14 cellular contexts compared by ENCODE assay signal in the genomic region with DNA sequence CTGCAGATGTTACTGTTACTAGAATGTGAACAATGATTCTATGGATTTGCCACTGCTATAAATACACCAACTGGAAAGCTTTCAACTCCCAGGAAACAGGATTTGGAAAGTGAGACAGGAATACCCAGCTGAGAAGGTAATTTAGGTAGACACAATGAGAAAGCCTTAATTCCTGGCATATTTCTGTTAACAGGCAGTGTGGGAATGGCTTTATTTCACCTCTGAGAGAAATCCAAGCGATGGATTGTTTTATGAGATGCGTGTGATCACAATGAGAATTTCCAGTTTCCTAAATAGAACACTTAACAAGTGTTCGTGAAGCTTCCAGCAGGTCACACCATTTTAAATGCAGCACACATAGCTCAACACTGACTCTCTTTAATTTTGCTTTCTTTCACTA.
A peak's percentile ranks its signal among the peaks of the same experiment; 100 is the strongest.
DNase-seq lines count a peak whose midpoint lies in the region; ATAC-seq and TF ChIP-seq lines count a peak whose summit lies in the region.
"Had no signal": no experiment of that assay in that cellular context is flagged by ENCODE, and none has a peak within 500 bp of the region (broad histone marks: within the 10 kb centered on the region; RNA-seq: fewer than 3 reads in every experiment).

No MANE protein-coding gene starts in this region.

- H3K36me3 Mint-ChIP-seq in WTC11 (peaks cover 13% of the 10 kb centered on the region), natural killer cell (no peaks in the 10 kb centered on the region)

- H3K36me3 ChIP-seq in cardiac muscle cell = peaks cover 3% of the 10 kb centered on the region
- no peaks in the 10 kb centered on the region for H3K36me3 ChIP-seq in mucosa of descending colon (ENCODE audit: low read depth)
- H3K36me3 ChIP-seq: HAP-1 had no signal

- H3K27me3 Mint-ChIP-seq in WTC11 (ENCODE audit: low read depth) (no peaks in the 10 kb centered on the region), natural killer cell (ENCODE audit: low read depth in 2 of 2) (no peaks in the 10 kb centered on the region)

- H3K4me3 Mint-ChIP-seq in WTC11 (no peak overlapping the region), natural killer cell (no peak overlapping the region)

- TF ChIP-seq CTCF in cardiac muscle cell (IDR thresholded peaks at IDR 0.05; ENCODE audit: low read depth, low read length) (no peak), WTC11 (IDR thresholded peaks at IDR 0.05) (no peak), natural killer cell (IDR thresholded peaks at IDR 0.05) (no peak), mucosa of descending colon (IDR thresholded peaks at IDR 0.05) (no peak)

- POLR2A ChIA-PET in WTC11 (lab: Charles Lee) = interaction anchor here (0.6 kb wide), 1 partner anchor 925 kb away, joined by 3 read pairs; no protein-coding TSS in a partner anchor

- peak overlapping the region; percentile 56 for H3K27ac ChIP-seq in cardiac muscle cell
- H3K27ac ChIP-seq: BLaER1 had no signal

- H3K4me1 Mint-ChIP-seq in WTC11 (peaks cover 19% of the 10 kb centered on the region), natural killer cell (no peaks in the 10 kb centered on the region)

- CTCF ChIA-PET in WTC11 (lab: Charles Lee) = interaction anchor here (0.5 to 1.4 kb wide), 3 partner anchors 74 to 405 kb away, joined by 3 to 8 read pairs (median 5); no protein-coding TSS in a partner anchor

- DNase-seq in cardiac muscle cell (ENCODE audit: low read depth in 1 of 2, low spot score in 1 of 2) (no peak), left cardiac atrium (no peak), WTC11 (ENCODE audit: low spot score) (no peak), inferior parietal cortex (ENCODE audit: extremely low spot score) (peak; percentile 22), renal cortical epithelial cell (ENCODE audit: low read depth) (peak; percentile 16), natural killer cell (no peak), mucosa of descending colon (no peak)
- DNase-seq: 8988T, AML-193, DMS53, GOT3 had no signal

- no peaks in the 10 kb centered on the region for H3K27me3 ChIP-seq in cardiac muscle cell
- H3K27me3 ChIP-seq: BLaER1 had no signal

- intact Hi-C loops in left cardiac atrium (cut with DNase I) (no loop called here), natural killer cell (cut with micrococcal nuclease) (no loop called here), mucosa of descending colon (cut with DNase I, micrococcal nuclease) (no loop called here)

- H3K9me3 ChIP-seq in cardiac muscle cell (ENCODE audit: low read depth) = no peaks in the 10 kb centered on the region
- peaks cover 5% of the 10 kb centered on the region for H3K9me3 ChIP-seq in mucosa of descending colon

- H3K27ac Mint-ChIP-seq in WTC11 (no peak overlapping the region), natural killer cell (no peak overlapping the region)

- H3K4me3 ChIP-seq in cardiac muscle cell = no peak overlapping the region
- no peak overlapping the region for H3K4me3 ChIP-seq in mucosa of descending colon
- H3K4me3 ChIP-seq: BLaER1, HAP-1 had no signal

- ATAC-seq in left cardiac atrium (no peak), WTC11 (0 out of 2 replicates have a peak, but pooled peaks have one; percentile 26), natural killer cell (no peak), mucosa of descending colon (no peak), HG03097 (IDR thresholded peaks at IDR 0.05; ENCODE audit: low FRiP score, unreplicated experiment) (no peak)

- H3K9me3 Mint-ChIP-seq in WTC11 = peaks cover 16% of the 10 kb centered on the region
- peaks cover 4 to 5% of the 10 kb centered on the region in 2 donors for H3K9me3 Mint-ChIP-seq in natural killer cell

- H3K4me1 ChIP-seq in cardiac muscle cell (ENCODE audit: low read depth) (peaks cover 22% of the 10 kb centered on the region), mucosa of descending colon (ENCODE audit: low read depth) (no peaks in the 10 kb centered on the region)
- H3K4me1 ChIP-seq: BLaER1, HAP-1 had no signal

TF ChIP-seq in WTC11, 78 proteins besides CTCF, POLR2A, EP300 and RAD21 (continues in another document):
- TF ChIP-seq, protein P1, sequence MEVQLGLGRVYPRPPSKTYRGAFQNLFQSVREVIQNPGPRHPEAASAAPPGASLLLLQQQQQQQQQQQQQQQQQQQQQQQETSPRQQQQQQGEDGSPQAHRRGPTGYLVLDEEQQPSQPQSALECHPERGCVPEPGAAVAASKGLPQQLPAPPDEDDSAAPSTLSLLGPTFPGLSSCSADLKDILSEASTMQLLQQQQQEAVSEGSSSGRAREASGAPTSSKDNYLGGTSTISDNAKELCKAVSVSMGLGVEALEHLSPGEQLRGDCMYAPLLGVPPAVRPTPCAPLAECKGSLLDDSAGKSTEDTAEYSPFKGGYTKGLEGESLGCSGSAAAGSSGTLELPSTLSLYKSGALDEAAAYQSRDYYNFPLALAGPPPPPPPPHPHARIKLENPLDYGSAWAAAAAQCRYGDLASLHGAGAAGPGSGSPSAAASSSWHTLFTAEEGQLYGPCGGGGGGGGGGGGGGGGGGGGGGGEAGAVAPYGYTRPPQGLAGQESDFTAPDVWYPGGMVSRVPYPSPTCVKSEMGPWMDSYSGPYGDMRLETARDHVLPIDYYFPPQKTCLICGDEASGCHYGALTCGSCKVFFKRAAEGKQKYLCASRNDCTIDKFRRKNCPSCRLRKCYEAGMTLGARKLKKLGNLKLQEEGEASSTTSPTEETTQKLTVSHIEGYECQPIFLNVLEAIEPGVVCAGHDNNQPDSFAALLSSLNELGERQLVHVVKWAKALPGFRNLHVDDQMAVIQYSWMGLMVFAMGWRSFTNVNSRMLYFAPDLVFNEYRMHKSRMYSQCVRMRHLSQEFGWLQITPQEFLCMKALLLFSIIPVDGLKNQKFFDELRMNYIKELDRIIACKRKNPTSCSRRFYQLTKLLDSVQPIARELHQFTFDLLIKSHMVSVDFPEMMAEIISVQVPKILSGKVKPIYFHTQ (CRISPR knock-in tag; IDR thresholded peaks at IDR 0.05) = no peak
- TF ChIP-seq, protein P2, sequence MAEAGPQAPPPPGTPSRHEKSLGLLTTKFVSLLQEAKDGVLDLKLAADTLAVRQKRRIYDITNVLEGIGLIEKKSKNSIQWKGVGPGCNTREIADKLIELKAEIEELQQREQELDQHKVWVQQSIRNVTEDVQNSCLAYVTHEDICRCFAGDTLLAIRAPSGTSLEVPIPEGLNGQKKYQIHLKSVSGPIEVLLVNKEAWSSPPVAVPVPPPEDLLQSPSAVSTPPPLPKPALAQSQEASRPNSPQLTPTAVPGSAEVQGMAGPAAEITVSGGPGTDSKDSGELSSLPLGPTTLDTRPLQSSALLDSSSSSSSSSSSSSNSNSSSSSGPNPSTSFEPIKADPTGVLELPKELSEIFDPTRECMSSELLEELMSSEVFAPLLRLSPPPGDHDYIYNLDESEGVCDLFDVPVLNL (CRISPR knock-in tag; IDR thresholded peaks at IDR 0.05; ENCODE audit: borderline replicate concordance, low read depth) = no peak
- TF ChIP-seq, protein P3, sequence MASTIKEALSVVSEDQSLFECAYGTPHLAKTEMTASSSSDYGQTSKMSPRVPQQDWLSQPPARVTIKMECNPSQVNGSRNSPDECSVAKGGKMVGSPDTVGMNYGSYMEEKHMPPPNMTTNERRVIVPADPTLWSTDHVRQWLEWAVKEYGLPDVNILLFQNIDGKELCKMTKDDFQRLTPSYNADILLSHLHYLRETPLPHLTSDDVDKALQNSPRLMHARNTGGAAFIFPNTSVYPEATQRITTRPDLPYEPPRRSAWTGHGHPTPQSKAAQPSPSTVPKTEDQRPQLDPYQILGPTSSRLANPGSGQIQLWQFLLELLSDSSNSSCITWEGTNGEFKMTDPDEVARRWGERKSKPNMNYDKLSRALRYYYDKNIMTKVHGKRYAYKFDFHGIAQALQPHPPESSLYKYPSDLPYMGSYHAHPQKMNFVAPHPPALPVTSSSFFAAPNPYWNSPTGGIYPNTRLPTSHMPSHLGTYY (CRISPR knock-in tag; IDR thresholded peaks at IDR 0.05) = no peak
- TF ChIP-seq, protein P4, sequence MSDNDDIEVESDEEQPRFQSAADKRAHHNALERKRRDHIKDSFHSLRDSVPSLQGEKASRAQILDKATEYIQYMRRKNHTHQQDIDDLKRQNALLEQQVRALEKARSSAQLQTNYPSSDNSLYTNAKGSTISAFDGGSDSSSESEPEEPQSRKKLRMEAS (CRISPR knock-in tag; IDR thresholded peaks at IDR 0.05) = no peak
- TF ChIP-seq, protein P5, sequence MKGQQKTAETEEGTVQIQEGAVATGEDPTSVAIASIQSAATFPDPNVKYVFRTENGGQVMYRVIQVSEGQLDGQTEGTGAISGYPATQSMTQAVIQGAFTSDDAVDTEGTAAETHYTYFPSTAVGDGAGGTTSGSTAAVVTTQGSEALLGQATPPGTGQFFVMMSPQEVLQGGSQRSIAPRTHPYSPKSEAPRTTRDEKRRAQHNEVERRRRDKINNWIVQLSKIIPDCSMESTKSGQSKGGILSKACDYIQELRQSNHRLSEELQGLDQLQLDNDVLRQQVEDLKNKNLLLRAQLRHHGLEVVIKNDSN (CRISPR knock-in tag; IDR thresholded peaks at IDR 0.05) = no peak
- no peak for TF ChIP-seq SMAD4 (CRISPR knock-in tag; IDR thresholded peaks at IDR 0.05)
- TF ChIP-seq ZNF219 (CRISPR knock-in tag; IDR thresholded peaks at IDR 0.05; ENCODE audit: borderline replicate concordance) = no peak
- no peak for TF ChIP-seq ZNF423 (CRISPR knock-in tag; IDR thresholded peaks at IDR 0.05)
- TF ChIP-seq ZNF416 (CRISPR knock-in tag; IDR thresholded peaks at IDR 0.05) = no peak
- TF ChIP-seq, protein P6, sequence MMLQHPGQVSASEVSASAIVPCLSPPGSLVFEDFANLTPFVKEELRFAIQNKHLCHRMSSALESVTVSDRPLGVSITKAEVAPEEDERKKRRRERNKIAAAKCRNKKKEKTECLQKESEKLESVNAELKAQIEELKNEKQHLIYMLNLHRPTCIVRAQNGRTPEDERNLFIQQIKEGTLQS (CRISPR knock-in tag; conservative IDR thresholded peaks at IDR 0.05) = no peak
- TF ChIP-seq SMAD3 (CRISPR knock-in tag; IDR thresholded peaks at IDR 0.05; ENCODE audit: borderline replicate concordance) = no peak
- no peak for TF ChIP-seq NFATC4 (CRISPR knock-in tag; IDR thresholded peaks at IDR 0.05)
- TF ChIP-seq PRRX2 (CRISPR knock-in tag; IDR thresholded peaks at IDR 0.05) = no peak
- no peak for TF ChIP-seq ZNF263 (CRISPR knock-in tag; IDR thresholded peaks at IDR 0.05; ENCODE audit: low read depth)
- TF ChIP-seq, protein P7, sequence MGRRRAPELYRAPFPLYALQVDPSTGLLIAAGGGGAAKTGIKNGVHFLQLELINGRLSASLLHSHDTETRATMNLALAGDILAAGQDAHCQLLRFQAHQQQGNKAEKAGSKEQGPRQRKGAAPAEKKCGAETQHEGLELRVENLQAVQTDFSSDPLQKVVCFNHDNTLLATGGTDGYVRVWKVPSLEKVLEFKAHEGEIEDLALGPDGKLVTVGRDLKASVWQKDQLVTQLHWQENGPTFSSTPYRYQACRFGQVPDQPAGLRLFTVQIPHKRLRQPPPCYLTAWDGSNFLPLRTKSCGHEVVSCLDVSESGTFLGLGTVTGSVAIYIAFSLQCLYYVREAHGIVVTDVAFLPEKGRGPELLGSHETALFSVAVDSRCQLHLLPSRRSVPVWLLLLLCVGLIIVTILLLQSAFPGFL (CRISPR knock-in tag; IDR thresholded peaks at IDR 0.05; ENCODE audit: borderline replicate concordance) = no peak
- TF ChIP-seq ZBTB21 (CRISPR knock-in tag; IDR thresholded peaks at IDR 0.05; ENCODE audit: borderline replicate concordance) = no peak

Comparison
In these comparisons a context has a peak if more than half of its experiments do, and no peak if none do; other contexts are left out.
1. DNase-seq: peak in inferior parietal cortex (single experiment) and renal cortical epithelial cell (single experiment); none in cardiac muscle cell (0 of 2), left cardiac atrium (single experiment), WTC11 (single experiment), natural killer cell (single experiment) and mucosa of descending colon (0 of 3).